3 cellular contexts compared by ENCODE assay signal in the genomic region with DNA sequence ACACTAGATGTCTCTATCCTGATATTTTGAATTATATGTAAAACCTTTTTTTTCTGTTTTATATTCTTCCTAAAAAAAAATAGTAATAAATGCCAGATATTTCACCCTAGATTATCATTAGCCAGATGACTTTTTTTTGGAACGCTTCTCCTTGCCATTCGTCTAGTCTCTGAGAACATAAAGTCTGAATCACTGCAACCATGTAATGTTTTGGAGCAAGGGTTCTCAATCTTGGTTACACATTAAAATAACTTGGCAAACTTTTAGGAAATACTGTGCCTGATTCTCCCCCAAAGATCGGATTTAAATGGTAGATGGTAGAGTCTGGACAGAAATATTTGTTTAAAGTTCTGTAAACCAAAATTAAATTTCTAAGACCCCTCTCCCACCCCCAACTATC.
A peak's percentile ranks its signal among the peaks of the same experiment; 100 is the strongest.
TF ChIP-seq lines count a peak whose summit lies in the region.

No MANE protein-coding gene starts in this region.

TF ChIP-seq in liver, 16 proteins besides CTCF, POLR2A, EP300 and RAD21:
- TF ChIP-seq NR2F2 (IDR thresholded peaks at IDR 0.05) (no peak), TAF1 (conservative IDR thresholded peaks at IDR 0.05) (no peak), FOXA1 (IDR thresholded peaks at IDR 0.05) (no peak), SP1 (IDR thresholded peaks at IDR 0.05) (no peak), HNF4A (conservative IDR thresholded peaks at IDR 0.05) (peak in 1 of 2 donors; percentile 26), EGR1 (IDR thresholded peaks at IDR 0.05; ENCODE audit: low read depth in 2 of 2) (no peak), RXRA (IDR thresholded peaks at IDR 0.05) (peak in 1 of 2 donors; percentile 27), JUND (IDR thresholded peaks at IDR 0.05) (peak in 1 of 2 donors; percentile 17), HNF4G (IDR thresholded peaks at IDR 0.05) (no peak)
- TF ChIP-seq, protein P1, sequence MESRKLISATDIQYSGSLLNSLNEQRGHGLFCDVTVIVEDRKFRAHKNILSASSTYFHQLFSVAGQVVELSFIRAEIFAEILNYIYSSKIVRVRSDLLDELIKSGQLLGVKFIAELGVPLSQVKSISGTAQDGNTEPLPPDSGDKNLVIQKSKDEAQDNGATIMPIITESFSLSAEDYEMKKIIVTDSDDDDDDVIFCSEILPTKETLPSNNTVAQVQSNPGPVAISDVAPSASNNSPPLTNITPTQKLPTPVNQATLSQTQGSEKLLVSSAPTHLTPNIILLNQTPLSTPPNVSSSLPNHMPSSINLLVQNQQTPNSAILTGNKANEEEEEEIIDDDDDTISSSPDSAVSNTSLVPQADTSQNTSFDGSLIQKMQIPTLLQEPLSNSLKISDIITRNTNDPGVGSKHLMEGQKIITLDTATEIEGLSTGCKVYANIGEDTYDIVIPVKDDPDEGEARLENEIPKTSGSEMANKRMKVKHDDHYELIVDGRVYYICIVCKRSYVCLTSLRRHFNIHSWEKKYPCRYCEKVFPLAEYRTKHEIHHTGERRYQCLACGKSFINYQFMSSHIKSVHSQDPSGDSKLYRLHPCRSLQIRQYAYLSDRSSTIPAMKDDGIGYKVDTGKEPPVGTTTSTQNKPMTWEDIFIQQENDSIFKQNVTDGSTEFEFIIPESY (IDR thresholded peaks at IDR 0.05): no peak
- TF ChIP-seq, protein P2, sequence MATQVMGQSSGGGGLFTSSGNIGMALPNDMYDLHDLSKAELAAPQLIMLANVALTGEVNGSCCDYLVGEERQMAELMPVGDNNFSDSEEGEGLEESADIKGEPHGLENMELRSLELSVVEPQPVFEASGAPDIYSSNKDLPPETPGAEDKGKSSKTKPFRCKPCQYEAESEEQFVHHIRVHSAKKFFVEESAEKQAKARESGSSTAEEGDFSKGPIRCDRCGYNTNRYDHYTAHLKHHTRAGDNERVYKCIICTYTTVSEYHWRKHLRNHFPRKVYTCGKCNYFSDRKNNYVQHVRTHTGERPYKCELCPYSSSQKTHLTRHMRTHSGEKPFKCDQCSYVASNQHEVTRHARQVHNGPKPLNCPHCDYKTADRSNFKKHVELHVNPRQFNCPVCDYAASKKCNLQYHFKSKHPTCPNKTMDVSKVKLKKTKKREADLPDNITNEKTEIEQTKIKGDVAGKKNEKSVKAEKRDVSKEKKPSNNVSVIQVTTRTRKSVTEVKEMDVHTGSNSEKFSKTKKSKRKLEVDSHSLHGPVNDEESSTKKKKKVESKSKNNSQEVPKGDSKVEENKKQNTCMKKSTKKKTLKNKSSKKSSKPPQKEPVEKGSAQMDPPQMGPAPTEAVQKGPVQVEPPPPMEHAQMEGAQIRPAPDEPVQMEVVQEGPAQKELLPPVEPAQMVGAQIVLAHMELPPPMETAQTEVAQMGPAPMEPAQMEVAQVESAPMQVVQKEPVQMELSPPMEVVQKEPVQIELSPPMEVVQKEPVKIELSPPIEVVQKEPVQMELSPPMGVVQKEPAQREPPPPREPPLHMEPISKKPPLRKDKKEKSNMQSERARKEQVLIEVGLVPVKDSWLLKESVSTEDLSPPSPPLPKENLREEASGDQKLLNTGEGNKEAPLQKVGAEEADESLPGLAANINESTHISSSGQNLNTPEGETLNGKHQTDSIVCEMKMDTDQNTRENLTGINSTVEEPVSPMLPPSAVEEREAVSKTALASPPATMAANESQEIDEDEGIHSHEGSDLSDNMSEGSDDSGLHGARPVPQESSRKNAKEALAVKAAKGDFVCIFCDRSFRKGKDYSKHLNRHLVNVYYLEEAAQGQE (IDR thresholded peaks at IDR 0.05): no peak
TF ChIP-seq in liver: peak in this region for 3.

TF ChIP-seq in HepG2, 621 proteins besides CTCF, POLR2A, EP300 and RAD21:
- TF ChIP-seq, protein P3, sequence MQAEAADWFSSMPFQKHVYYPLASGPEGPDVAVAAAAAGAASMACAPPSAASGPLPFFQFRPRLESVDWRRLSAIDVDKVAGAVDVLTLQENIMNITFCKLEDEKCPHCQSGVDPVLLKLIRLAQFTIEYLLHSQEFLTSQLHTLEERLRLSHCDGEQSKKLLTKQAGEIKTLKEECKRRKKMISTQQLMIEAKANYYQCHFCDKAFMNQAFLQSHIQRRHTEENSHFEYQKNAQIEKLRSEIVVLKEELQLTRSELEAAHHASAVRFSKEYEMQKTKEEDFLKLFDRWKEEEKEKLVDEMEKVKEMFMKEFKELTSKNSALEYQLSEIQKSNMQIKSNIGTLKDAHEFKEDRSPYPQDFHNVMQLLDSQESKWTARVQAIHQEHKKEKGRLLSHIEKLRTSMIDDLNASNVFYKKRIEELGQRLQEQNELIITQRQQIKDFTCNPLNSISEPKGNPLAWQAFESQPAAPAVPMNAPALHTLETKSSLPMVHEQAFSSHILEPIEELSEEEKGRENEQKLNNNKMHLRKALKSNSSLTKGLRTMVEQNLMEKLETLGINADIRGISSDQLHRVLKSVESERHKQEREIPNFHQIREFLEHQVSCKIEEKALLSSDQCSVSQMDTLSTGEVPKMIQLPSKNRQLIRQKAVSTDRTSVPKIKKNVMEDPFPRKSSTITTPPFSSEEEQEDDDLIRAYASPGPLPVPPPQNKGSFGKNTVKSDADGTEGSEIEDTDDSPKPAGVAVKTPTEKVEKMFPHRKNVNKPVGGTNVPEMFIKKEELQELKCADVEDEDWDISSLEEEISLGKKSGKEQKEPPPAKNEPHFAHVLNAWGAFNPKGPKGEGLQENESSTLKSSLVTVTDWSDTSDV (CRISPR knock-in tag; IDR thresholded peaks at IDR 0.05): no peak
- no peak for TF ChIP-seq ZFYVE20 (CRISPR knock-in tag; IDR thresholded peaks at IDR 0.05; ENCODE audit: borderline replicate concordance, low read depth)
- TF ChIP-seq ASH2L (IDR thresholded peaks at IDR 0.05; ENCODE audit: insufficient read length, low read depth, low read length): no peak
- no peak for TF ChIP-seq ZNF230 (CRISPR knock-in tag; IDR thresholded peaks at IDR 0.05)
- no peak for TF ChIP-seq JARID2 (CRISPR knock-in tag; IDR thresholded peaks at IDR 0.05; ENCODE audit: insufficient replicate concordance)
- TF ChIP-seq RNF2 (conservative IDR thresholded peaks at IDR 0.05; ENCODE audit: low read depth): no peak
- no peak for TF ChIP-seq KDM2A (CRISPR knock-in tag; IDR thresholded peaks at IDR 0.05; ENCODE audit: borderline replicate concordance, low read depth)
- TF ChIP-seq RBAK (CRISPR knock-in tag; IDR thresholded peaks at IDR 0.05): no peak
- TF ChIP-seq FOXK2 (IDR thresholded peaks at IDR 0.05): no peak
- TF ChIP-seq, protein P4, sequence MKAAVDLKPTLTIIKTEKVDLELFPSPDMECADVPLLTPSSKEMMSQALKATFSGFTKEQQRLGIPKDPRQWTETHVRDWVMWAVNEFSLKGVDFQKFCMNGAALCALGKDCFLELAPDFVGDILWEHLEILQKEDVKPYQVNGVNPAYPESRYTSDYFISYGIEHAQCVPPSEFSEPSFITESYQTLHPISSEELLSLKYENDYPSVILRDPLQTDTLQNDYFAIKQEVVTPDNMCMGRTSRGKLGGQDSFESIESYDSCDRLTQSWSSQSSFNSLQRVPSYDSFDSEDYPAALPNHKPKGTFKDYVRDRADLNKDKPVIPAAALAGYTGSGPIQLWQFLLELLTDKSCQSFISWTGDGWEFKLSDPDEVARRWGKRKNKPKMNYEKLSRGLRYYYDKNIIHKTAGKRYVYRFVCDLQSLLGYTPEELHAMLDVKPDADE (CRISPR knock-in tag; IDR thresholded peaks at IDR 0.05): no peak
- TF ChIP-seq DNMT1 (CRISPR knock-in tag; IDR thresholded peaks at IDR 0.05): no peak
- TF ChIP-seq, protein P5, sequence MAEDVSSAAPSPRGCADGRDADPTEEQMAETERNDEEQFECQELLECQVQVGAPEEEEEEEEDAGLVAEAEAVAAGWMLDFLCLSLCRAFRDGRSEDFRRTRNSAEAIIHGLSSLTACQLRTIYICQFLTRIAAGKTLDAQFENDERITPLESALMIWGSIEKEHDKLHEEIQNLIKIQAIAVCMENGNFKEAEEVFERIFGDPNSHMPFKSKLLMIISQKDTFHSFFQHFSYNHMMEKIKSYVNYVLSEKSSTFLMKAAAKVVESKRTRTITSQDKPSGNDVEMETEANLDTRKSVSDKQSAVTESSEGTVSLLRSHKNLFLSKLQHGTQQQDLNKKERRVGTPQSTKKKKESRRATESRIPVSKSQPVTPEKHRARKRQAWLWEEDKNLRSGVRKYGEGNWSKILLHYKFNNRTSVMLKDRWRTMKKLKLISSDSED (CRISPR knock-in tag; IDR thresholded peaks at IDR 0.05): no peak
- TF ChIP-seq TCF7 (IDR thresholded peaks at IDR 0.05; ENCODE audit: low read depth): no peak
- no peak for TF ChIP-seq ARHGAP35 (CRISPR knock-in tag; IDR thresholded peaks at IDR 0.05; ENCODE audit: borderline replicate concordance)
- TF ChIP-seq ZNF616 (CRISPR knock-in tag; IDR thresholded peaks at IDR 0.05; ENCODE audit: low read depth): no peak
- no peak for TF ChIP-seq ZNF547 (CRISPR knock-in tag; IDR thresholded peaks at IDR 0.05)

TF ChIP-seq in K562, 482 proteins besides CTCF, POLR2A, EP300 and RAD21:
- TF ChIP-seq BRD4 (IDR thresholded peaks at IDR 0.05) (peak; percentile 63; the same call in 1 of the 2 replicates), ZNF584 (CRISPR knock-in tag; IDR thresholded peaks at IDR 0.05; ENCODE audit: low read depth) (no peak)
